ENCODE assay signal across 8 cellular contexts in the genomic region with DNA sequence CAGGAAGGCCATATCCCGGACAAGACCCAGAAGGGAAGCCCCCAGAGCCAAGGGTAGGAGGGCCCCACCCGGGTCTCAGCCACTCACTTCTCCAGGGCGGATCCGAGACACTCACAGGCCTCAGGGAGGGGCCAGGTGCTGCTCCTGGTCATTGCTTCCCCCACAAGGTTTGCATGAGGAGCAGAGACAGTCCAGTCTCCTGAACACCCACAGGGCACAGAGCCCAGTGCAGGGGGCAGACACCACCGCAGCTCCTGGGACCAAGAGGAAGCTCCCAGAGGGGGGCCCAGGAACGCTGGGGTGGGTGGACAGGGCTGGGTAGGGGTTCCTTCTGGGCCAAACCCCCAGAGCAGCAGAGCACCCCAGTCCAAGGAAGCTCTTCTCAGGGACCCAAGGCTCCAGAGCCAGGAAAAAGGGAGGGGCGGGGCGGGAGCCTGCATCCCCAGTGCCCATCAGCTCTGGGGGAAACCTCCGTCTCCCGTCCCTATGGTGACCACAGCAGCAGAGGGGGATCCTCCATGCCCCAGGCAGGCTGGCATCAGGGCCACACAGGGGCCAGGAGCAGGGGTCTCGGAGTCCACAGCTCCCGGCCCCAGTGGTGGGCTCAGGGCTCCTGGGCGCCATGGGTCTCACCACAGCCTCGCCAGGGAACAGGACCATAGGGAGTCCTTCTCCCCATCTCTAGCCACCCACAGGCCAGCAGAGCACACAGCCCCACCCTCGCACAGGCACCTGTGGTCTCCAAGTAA. TPM values are rescaled to one million over a fixed set of nuclear protein-coding genes. Genes with fewer than 3 reads are reported as not detected.
DNase-seq lines count a peak whose midpoint lies in the region; ATAC-seq and TF ChIP-seq lines count a peak whose summit lies in the region.

No MANE protein-coding gene starts in this region.

- POLR2A ChIA-PET in Panc1 (lab: Charles Lee), result no interaction called here

- CTCF ChIA-PET in Panc1 (lab: Charles Lee), result interaction anchor here (0.6 kb wide), 1 partner anchor 266 kb away, joined by 4 read pairs; no protein-coding TSS in a partner anchor

- no peaks in the 10 kb centered on the region for H3K27me3 Mint-ChIP-seq in progenitor cell of endocrine pancreas

- peaks cover 5% of the 10 kb centered on the region for H3K36me3 Mint-ChIP-seq in progenitor cell of endocrine pancreas (ENCODE audit: insufficient read depth)

- DNase-seq in Panc1 (ENCODE audit: low read depth, low spot score) (no peak), esophagus muscularis mucosa (ENCODE audit: extremely low spot score) (no peak), progenitor cell of endocrine pancreas (ENCODE audit: low spot score, unreplicated experiment) (no peak), NCI-H128 (lab: John Stamatoyannopoulos, UW; ENCODE audit: unreplicated experiment) (no peak), HPDE6-E6E7 (ENCODE audit: extremely low spot score) (no peak), kidney glomerular epithelial cell (lab: John Stamatoyannopoulos, UW) (no peak), NCI-H226 (no peak)

- H3K9me3 ChIP-seq in ES-I3 (ENCODE audit: control insufficient read depth, insufficient read depth, low read length), result no peaks in the 10 kb centered on the region
- H3K9me3 ChIP-seq in Panc1 (ENCODE audit: control insufficient read depth, insufficient read depth, low read depth, low read length), result no peaks in the 10 kb centered on the region
- no peaks in the 10 kb centered on the region for H3K9me3 ChIP-seq in esophagus muscularis mucosa

- in situ Hi-C loops in Panc1 (cut with HindIII; ENCODE audit: low pct_unique_long_range_greater_than_20kb, low sequenced_read_pairs), result no loop called here

- H3K4me3 ChIP-seq in Panc1 (ENCODE audit: low read depth in 2 of 2, low read length in 2 of 2) (peak overlapping the region; percentile 34 to 41), esophagus muscularis mucosa (peak overlapping the region in 3 of 4 donors; percentile 56 to 62 (median 57))

- H3K27me3 ChIP-seq in Panc1 (ENCODE audit: control insufficient read depth, insufficient read depth, low read length), result no peaks in the 10 kb centered on the region
- no peaks in the 10 kb centered on the region for H3K27me3 ChIP-seq in esophagus muscularis mucosa

- H3K4me1 ChIP-seq in ES-I3 (ENCODE audit: insufficient read depth, low read length) (no peaks in the 10 kb centered on the region), Panc1 (ENCODE audit: control insufficient read depth, insufficient read depth, low read length) (peaks cover 17% of the 10 kb centered on the region), esophagus muscularis mucosa (peaks cover 14 to 26% (median 23%) of the 10 kb centered on the region in 4 donors)

- H3K9ac ChIP-seq in ES-I3 (ENCODE audit: low read depth, low read length), result peak overlapping the region; percentile 20; the same call in 1 of the 2 replicates

- BruUV-seq in Panc1 (replicated peaks; lab: Mats Ljungman, UMichigan), result no TSS peak

- WGBS in esophagus muscularis mucosa, result 52% methylated on average over 8 of the region's 15 CpGs

- no peak for TF ChIP-seq POLR2A in esophagus muscularis mucosa (IDR thresholded peaks at IDR 0.05; ENCODE audit: low read depth)

- peak; percentile 42 for ATAC-seq in Panc1

- intact Hi-C loops in Panc1 (cut with micrococcal nuclease; ENCODE audit: unreplicated experiment), result no loop called here
- intact Hi-C loops in esophagus muscularis mucosa (cut with DNase I), result loop anchor here (1.0 kb wide), 1 partner anchor 18 kb away; no protein-coding TSS in a partner anchor

- no peak overlapping the region for H3K27ac Mint-ChIP-seq in progenitor cell of endocrine pancreas

- H3K27ac ChIP-seq in Panc1 (ENCODE audit: low read length) (peak overlapping the region; percentile 80), esophagus muscularis mucosa (replicated peaks in 1 of 4) (peak overlapping the region; percentile 68 to 84 (median 73))

- peaks cover 19% of the 10 kb centered on the region for H3K36me3 ChIP-seq in ES-I3 (ENCODE audit: insufficient read depth, low read length)
- H3K36me3 ChIP-seq in Panc1 (ENCODE audit: control insufficient read depth, insufficient read depth, low read length), result no peaks in the 10 kb centered on the region; the same call in 1 of the 2 replicates
- H3K36me3 ChIP-seq in esophagus muscularis mucosa, result peaks cover 49 to 83% (median 78%) of the 10 kb centered on the region in 4 donors

- peak overlapping the region; percentile 76 for H3K4me3 Mint-ChIP-seq in progenitor cell of endocrine pancreas (ENCODE audit: low read depth)

- no peak for TF ChIP-seq EP300 in esophagus muscularis mucosa (IDR thresholded peaks at IDR 0.05)

- H3K4me1 Mint-ChIP-seq in progenitor cell of endocrine pancreas (ENCODE audit: low read depth), result peaks cover 3% of the 10 kb centered on the region

- no peaks in the 10 kb centered on the region for H3K9me3 Mint-ChIP-seq in progenitor cell of endocrine pancreas (ENCODE audit: low read depth)

- TF ChIP-seq CTCF in Panc1 (IDR thresholded peaks at IDR 0.05) (no peak), esophagus muscularis mucosa (IDR thresholded peaks at IDR 0.05) (no peak), progenitor cell of endocrine pancreas (IDR thresholded peaks at IDR 0.05; ENCODE audit: unreplicated experiment) (no peak)

RNA-seq across cellular contexts. Expression of gene MRPL28, which starts 0.8 kb away (rescaled TPM):
- total RNA-seq in Panc1 (2021; ENCODE audit: unreplicated experiment) (140 TPM), esophagus muscularis mucosa (10 to 100 TPM; 53.6 to 93.8 (median 69.5) TPM), progenitor cell of endocrine pancreas (82.7 and 85.3 TPM in 2 replicates)
- 198 TPM for polyA plus RNA-seq in Panc1 (2012; ENCODE audit: insufficient read length)

RNA-seq across cellular contexts. Expression of gene PGAP6, which starts 10.6 kb away (rescaled TPM):
- total RNA-seq in Panc1 (2021; ENCODE audit: unreplicated experiment), result 128 TPM
- 259 TPM for polyA plus RNA-seq in Panc1 (2012; ENCODE audit: insufficient read length)
- 10 to 100 TPM; 32.8 to 53.5 (median 46.3) TPM for total RNA-seq in esophagus muscularis mucosa
- total RNA-seq in progenitor cell of endocrine pancreas, result 92.7 and 92.9 TPM in 2 replicates

RNA-seq across cellular contexts. Expression of gene AXIN1, which starts 18.6 kb away (rescaled TPM):
- total RNA-seq in Panc1 (2021; ENCODE audit: unreplicated experiment), result 53.3 TPM
- 82.4 TPM for polyA plus RNA-seq in Panc1 (2012; ENCODE audit: insufficient read length)
- 10 to 100 TPM; 24.1 to 56.2 (median 44.1) TPM for total RNA-seq in esophagus muscularis mucosa
- 33.6 and 34.4 TPM in 2 replicates for total RNA-seq in progenitor cell of endocrine pancreas

RNA-seq across cellular contexts. Expression of gene NME4, which starts 25.8 kb away (rescaled TPM):
- total RNA-seq in Panc1 (2021; ENCODE audit: unreplicated experiment) (500 TPM), esophagus muscularis mucosa (100 to 1,000 TPM; 114 to 158 (median 124) TPM), progenitor cell of endocrine pancreas (151 and 154 TPM in 2 replicates)
- polyA plus RNA-seq in Panc1 (2012; ENCODE audit: insufficient read length), result 1,177 TPM

RNA-seq across cellular contexts. Expression of gene DECR2, which starts 30.5 kb away (rescaled TPM):
- total RNA-seq in Panc1 (2021; ENCODE audit: unreplicated experiment) (92.7 TPM), esophagus muscularis mucosa (10 to 100 TPM; 11.8 to 18.3 (median 17.4) TPM), progenitor cell of endocrine pancreas (39.4 and 41.3 TPM in 2 replicates)
- 107 TPM for polyA plus RNA-seq in Panc1 (2012; ENCODE audit: insufficient read length)
